In genomic region chr13:84263354-84264069, GRCh38 we compare ENCODE assay signal across 1 cellular context.
TF ChIP-seq lines count a peak whose summit lies in the region.

No MANE protein-coding gene starts in this region.

TF ChIP-seq in HepG2, 621 proteins besides CTCF, POLR2A, EP300 and RAD21 (continued from another document):
- TF ChIP-seq CAMTA2 (CRISPR knock-in tag; IDR thresholded peaks at IDR 0.05; ENCODE audit: borderline replicate concordance): no peak
- no peak for TF ChIP-seq SETDB1 (CRISPR knock-in tag; IDR thresholded peaks at IDR 0.05; ENCODE audit: borderline replicate concordance)
- no peak for TF ChIP-seq ZNF350 (CRISPR knock-in tag; IDR thresholded peaks at IDR 0.05; ENCODE audit: borderline replicate concordance, low read depth)
